ENCODE assay signal across 1 cellular context in the genomic region with DNA sequence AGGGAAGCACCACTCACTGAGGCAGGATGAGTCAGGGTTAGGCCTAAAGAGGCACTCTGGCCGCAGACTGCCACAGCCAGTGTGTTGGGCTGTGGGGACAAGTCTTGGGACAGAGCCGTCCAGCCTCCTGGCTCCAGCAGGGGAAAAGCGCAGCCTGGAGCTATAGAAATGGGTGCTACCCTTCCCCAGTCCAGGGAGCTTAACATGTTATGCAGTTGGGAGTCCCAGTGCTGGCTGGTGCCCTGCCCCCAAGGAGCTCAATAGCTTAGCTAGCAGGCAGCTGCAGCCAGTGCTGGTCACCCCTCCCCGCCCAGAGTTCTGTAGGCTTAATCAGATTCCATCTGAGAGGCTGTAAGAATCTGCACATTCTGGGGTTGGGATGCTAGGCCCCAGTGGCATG.
TF ChIP-seq lines count a peak whose summit lies in the region.

No MANE protein-coding gene starts in this region.

TF ChIP-seq in H1, 55 proteins besides CTCF, POLR2A, EP300 and RAD21:
- TF ChIP-seq CEBPB (IDR thresholded peaks at IDR 0.05; ENCODE audit: low read depth, low read length) (no peak), CTBP2 (IDR thresholded peaks at IDR 0.05; ENCODE audit: borderline replicate concordance, insufficient read depth, insufficient read length, low read length) (no peak), SIRT6 (IDR thresholded peaks at IDR 0.05; ENCODE audit: low read length) (no peak), YY1 (IDR thresholded peaks at IDR 0.05; ENCODE audit: low read depth, low read length) (no peak), HDAC6 (IDR thresholded peaks at IDR 0.05; ENCODE audit: low read depth, low read length) (no peak), NRF1 (IDR thresholded peaks at IDR 0.05; ENCODE audit: low read depth, low read length) (no peak), NANOG (IDR thresholded peaks at IDR 0.05; ENCODE audit: insufficient read depth, low read depth, low read length, poor library complexity, severe bottlenecking) (no peak), BACH1 (IDR thresholded peaks at IDR 0.05; ENCODE audit: low read length) (no peak), TCF12 (IDR thresholded peaks at IDR 0.05; ENCODE audit: low read depth, low read length) (no peak), SUZ12 (IDR thresholded peaks at IDR 0.05; ENCODE audit: low read length) (no peak), CREB1 (IDR thresholded peaks at IDR 0.05) (no peak), SRF (IDR thresholded peaks at IDR 0.05; ENCODE audit: low read depth, low read length) (no peak)
- TF ChIP-seq, protein P1, sequence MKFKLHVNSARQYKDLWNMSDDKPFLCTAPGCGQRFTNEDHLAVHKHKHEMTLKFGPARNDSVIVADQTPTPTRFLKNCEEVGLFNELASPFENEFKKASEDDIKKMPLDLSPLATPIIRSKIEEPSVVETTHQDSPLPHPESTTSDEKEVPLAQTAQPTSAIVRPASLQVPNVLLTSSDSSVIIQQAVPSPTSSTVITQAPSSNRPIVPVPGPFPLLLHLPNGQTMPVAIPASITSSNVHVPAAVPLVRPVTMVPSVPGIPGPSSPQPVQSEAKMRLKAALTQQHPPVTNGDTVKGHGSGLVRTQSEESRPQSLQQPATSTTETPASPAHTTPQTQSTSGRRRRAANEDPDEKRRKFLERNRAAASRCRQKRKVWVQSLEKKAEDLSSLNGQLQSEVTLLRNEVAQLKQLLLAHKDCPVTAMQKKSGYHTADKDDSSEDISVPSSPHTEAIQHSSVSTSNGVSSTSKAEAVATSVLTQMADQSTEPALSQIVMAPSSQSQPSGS (IDR thresholded peaks at IDR 0.05; ENCODE audit: low read length): no peak
